In genomic region chr2:95641289-95641575, GRCh38 we compare ENCODE assay signal across 15 cellular contexts. TPM values are rescaled to one million over a fixed set of nuclear protein-coding genes. Genes with fewer than 3 reads are reported as not detected.
DNase-seq lines count a peak whose midpoint lies in the region; ATAC-seq and TF ChIP-seq lines count a peak whose summit lies in the region.
"Not testable (repeated sequence)": the region's sequence is repeated elsewhere in the genome, so short reads cannot be mapped to it uniquely, and the experiment has no call there.
"Had no signal": no experiment of that assay in that cellular context is flagged by ENCODE, and none has a peak within 500 bp of the region (broad histone marks: within the 10 kb centered on the region; RNA-seq: fewer than 3 reads in every experiment).

No MANE protein-coding gene starts in this region.

- not testable (repeated sequence) for H3K9me2 ChIP-seq in HCT116 (ENCODE audit: insufficient read depth)

- no CpG with 5 or more reads among the region's 9 CpGs for WGBS in lung, 2 donors

- not testable (repeated sequence) for TF ChIP-seq POLR2A in HCT116 (IDR thresholded peaks at IDR 0.05; ENCODE audit: borderline replicate concordance, extremely low read depth, insufficient read depth, insufficient read length)

- H3K9ac ChIP-seq in HCT116 (ENCODE audit: low read length) = not testable (repeated sequence)

- not testable (repeated sequence) for H3K27me3 ChIP-seq in HCT116 (ENCODE audit: insufficient read depth, low read length); left lung; lung (ENCODE audit: control insufficient read depth, insufficient read depth); upper lobe of right lung

- not testable (repeated sequence) for H2AFZ ChIP-seq in HCT116 (ENCODE audit: low read depth, low read length, poor library complexity, severe bottlenecking)

- BruUV-seq in HCT116 (replicated peaks; lab: Mats Ljungman, UMichigan) = not testable (repeated sequence)

- intact Hi-C loops in HCT116 (cut with micrococcal nuclease); Right ventricle myocardium superior (cut with DNase I); left ventricle myocardium superior (cut with micrococcal nuclease); left lung (cut with DNase I); upper lobe of right lung (cut with DNase I): not testable (repeated sequence)

- RAD21 ChIA-PET in HCT116 (lab: Charles Lee; ENCODE audit: low non-redundant PET in 1 of 2, low total read pairs in 2 of 2, uncharacterized antibody in 2 of 2, unreplicated experiment in 2 of 2) = not testable (repeated sequence)

- H4K20me1 ChIP-seq in HCT116 (ENCODE audit: insufficient read depth) = not testable (repeated sequence)

- H3K4me3 ChIP-seq in HCT116 (replicated peaks in 1 of 2; ENCODE audit: low read depth in 1 of 2, low read length in 2 of 2); left lung; lung; upper lobe of right lung: not testable (repeated sequence)

- not testable (repeated sequence) for TF ChIP-seq CTCF in HCT116 (IDR thresholded peaks at IDR 0.05 in 2 of 3, conservative IDR thresholded peaks at IDR 0.05 in 1 of 3; ENCODE audit: borderline replicate concordance in 1 of 3, insufficient read depth in 1 of 3, low read depth in 2 of 3, low read length in 2 of 3); left lung (IDR thresholded peaks at IDR 0.05); lung (IDR thresholded peaks at IDR 0.05; ENCODE audit: control extremely low read depth, extremely low read depth); upper lobe of right lung (IDR thresholded peaks at IDR 0.05)

- H3K79me2 ChIP-seq in HCT116 (ENCODE audit: insufficient read depth, low read length) = not testable (repeated sequence)

- H3K27ac ChIP-seq in HCT116 (ENCODE audit: low read depth, low read length); left lung; lung (ENCODE audit: low read depth in 1 of 2, low read length in 1 of 2); upper lobe of right lung: not testable (repeated sequence)

- POLR2A ChIA-PET in HCT116 (lab: Charles Lee) = not testable (repeated sequence)

- H3K4me2 ChIP-seq in HCT116 (ENCODE audit: low read length) = not testable (repeated sequence)

- H3K4me1 ChIP-seq in HCT116 (ENCODE audit: control insufficient read depth in 1 of 2, insufficient read depth in 2 of 2, low read length in 2 of 2); left lung; lung (ENCODE audit: control insufficient read depth in 2 of 2, insufficient read depth in 2 of 2, low read length in 2 of 2); upper lobe of right lung: not testable (repeated sequence)

- CTCF ChIA-PET in HCT116 (lab: Charles Lee) = not testable (repeated sequence)

- not testable (repeated sequence) for H3K36me3 ChIP-seq in HCT116 (ENCODE audit: control insufficient read depth in 1 of 2, insufficient read depth in 2 of 2, low read length in 2 of 2); left lung; lung (ENCODE audit: control insufficient read depth in 2 of 2, insufficient read depth in 2 of 2, low read length in 2 of 2); upper lobe of right lung

- H3K9me3 ChIP-seq in HCT116 (ENCODE audit: control insufficient read depth in 1 of 2, insufficient read depth in 1 of 2, low read depth in 1 of 2, low read length in 2 of 2); left lung; lung (ENCODE audit: control insufficient read depth in 2 of 2, insufficient read depth in 1 of 2, low read length in 1 of 2); upper lobe of right lung: not testable (repeated sequence)

- TF ChIP-seq RAD21 in HCT116 (IDR thresholded peaks at IDR 0.05; ENCODE audit: low read depth) = not testable (repeated sequence)

- not testable (repeated sequence) for DNase-seq in HCT116 (ENCODE audit: low read depth, low spot score); Right ventricle myocardium superior; left ventricle myocardium superior; left lung; lung (ENCODE audit: low spot score); upper lobe of right lung

- ATAC-seq in HCT116 = peak; percentile 39; the same call in 1 of the 2 replicates
- peak; percentile 52 for ATAC-seq in SK-N-SH treated with all-trans-retinoic acid at 6 μM for 48 hours
- peak; percentile 68 for ATAC-seq in Right ventricle myocardium superior (ENCODE audit: poor library complexity)
- peak; percentile 57 for ATAC-seq in left ventricle myocardium superior
- ATAC-seq in left lung = peak; percentile 42
- peak; percentile 14 for ATAC-seq in lung (ENCODE audit: insufficient read depth, low FRiP score)
- ATAC-seq in upper lobe of right lung = peak; percentile 71

RNA-seq across cellular contexts. Expression of gene TRIM43, which starts 49.4 kb away (rescaled TPM):
- total RNA-seq in HCT116 (2021; ENCODE audit: unreplicated experiment) (not detected), Right ventricle myocardium superior (not detected), left ventricle myocardium superior (not detected), left lung (not detected), lung (not detected), upper lobe of right lung (not detected)
- not detected in 2 replicates for polyA plus RNA-seq in HCT116 (2012)
- polyA plus RNA-seq in lung = not detected
- total RNA-seq: A673; CD4-positive, alpha-beta memory T cell; CD4-positive, CD25-positive, alpha-beta regulatory T cell; CD8-positive, alpha-beta memory T cell; Daoy; GM12878 had no signal
- polyA plus RNA-seq: AG04450; CD14-positive monocyte; CD4-positive, alpha-beta memory T cell; CD4-positive, CD25-positive, alpha-beta regulatory T cell; CD8-positive, alpha-beta memory T cell; GM12878 had no signal

Comparison
In these comparisons a context has a peak if more than half of its experiments do, and no peak if none do; other contexts are left out.
1. ATAC-seq: peak in every context shown above with its lines; median percentile 71 in upper lobe of right lung; 68 in Right ventricle myocardium superior; 57 in left ventricle myocardium superior; 52 in SK-N-SH treated with all-trans-retinoic acid at 6 μM for 48 hours; 42 in left lung; 39 in HCT116; 14 in lung.